In genomic region chr20:63546686-63547483, GRCh38 we compare ENCODE assay signal across 1 cellular context.
TF ChIP-seq lines count a peak whose summit lies in the region.

No MANE protein-coding gene starts in this region.

TF ChIP-seq in HepG2, 621 proteins besides CTCF, POLR2A, EP300 and RAD21:
- TF ChIP-seq ZFP36 (IDR thresholded peaks at IDR 0.05; ENCODE audit: borderline replicate concordance, low read depth, low read length, partially characterized antibody), result no peak
- TF ChIP-seq MXD1 (CRISPR knock-in tag; IDR thresholded peaks at IDR 0.05), result 0 out of 2 replicates have a peak, but pooled peaks have one; percentile 26
- 0 out of 2 replicates have a peak, but pooled peaks have one; percentile 27 for TF ChIP-seq EED (CRISPR knock-in tag; IDR thresholded peaks at IDR 0.05)
- TF ChIP-seq BHLHE40 (IDR thresholded peaks at IDR 0.05; ENCODE audit: low read length), result 0 out of 2 replicates have a peak, but pooled peaks have one; percentile 5
- no peak for TF ChIP-seq TFDP2 (CRISPR knock-in tag; IDR thresholded peaks at IDR 0.05)
TF ChIP-seq in HepG2: peak in this region for 3.
